In the genomic region with DNA sequence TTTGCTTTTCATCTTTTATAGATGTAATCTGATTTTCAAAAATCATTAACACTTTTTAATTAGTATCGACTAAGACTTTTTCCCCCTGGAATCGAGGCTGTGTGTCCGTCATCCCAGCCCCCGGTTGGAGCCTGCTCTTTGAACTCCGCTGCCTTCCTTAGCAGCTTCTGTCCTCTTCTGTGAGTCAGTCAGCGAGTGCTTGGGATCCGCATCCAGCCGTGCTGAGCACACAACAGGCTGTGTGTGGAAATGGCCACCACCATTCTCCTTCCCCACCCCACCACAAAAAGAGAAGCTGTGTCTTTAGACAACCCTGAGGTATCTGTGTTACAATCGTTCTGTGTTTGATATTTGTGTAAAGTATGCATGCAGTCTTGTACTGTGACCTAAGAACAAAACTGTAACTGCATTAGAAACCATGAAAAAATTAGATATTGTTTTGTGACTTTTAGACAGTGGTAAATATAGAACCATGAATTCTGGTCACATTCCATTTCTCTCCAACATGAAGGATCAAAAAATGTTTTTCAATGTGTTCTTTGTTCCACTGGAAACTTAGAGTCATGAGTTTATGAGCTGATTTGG, we compare ENCODE assay signal across 20 cellular contexts.
DNase-seq lines count a peak whose midpoint lies in the region; ATAC-seq, FAIRE-seq and TF ChIP-seq lines count a peak whose summit lies in the region.
"Had no signal": no experiment of that assay in that cellular context is flagged by ENCODE, and none has a peak within 500 bp of the region (broad histone marks: within the 10 kb centered on the region; RNA-seq: fewer than 3 reads in every experiment).

No MANE protein-coding gene starts in this region.

- intact Hi-C loops in MCF 10A (cut with micrococcal nuclease) (no loop called here), breast epithelium (cut with DNase I; ENCODE audit: low total_unique reads) (no loop called here), Panc1 (cut with micrococcal nuclease; ENCODE audit: unreplicated experiment) (no loop called here), endothelial cell of umbilical vein (cut with micrococcal nuclease) (no loop called here)

- H3K79me2 ChIP-seq in endothelial cell of umbilical vein (ENCODE audit: control insufficient read depth, insufficient read depth, low read length) = no peaks in the 10 kb centered on the region

- dilution Hi-C loops in endothelial cell of umbilical vein (cut with MboI; ENCODE audit: extremely low pct_ligation_motif_present, low sequenced_read_pairs) = no loop called here

- H3K27me3 ChIP-seq in breast epithelium = no peaks in the 10 kb centered on the region
- H3K27me3 ChIP-seq in Panc1 (ENCODE audit: control insufficient read depth, insufficient read depth, low read length) = no peaks in the 10 kb centered on the region
- H3K27me3 ChIP-seq in endothelial cell of umbilical vein (ENCODE audit: control insufficient read depth in 2 of 2, insufficient read depth in 2 of 2, low read length in 2 of 2) = no peaks in the 10 kb centered on the region
- H3K27me3 ChIP-seq: BLaER1 treated with 17β-estradiol and CSF1 and Interleukin-3, amounts not matched to agents 10 nM and 100 nM had no signal

- no peak overlapping the region for H3K4me2 ChIP-seq in endothelial cell of umbilical vein (ENCODE audit: insufficient read depth, low read length)
- H3K4me2 ChIP-seq: BLaER1 treated with 17β-estradiol and CSF1 and Interleukin-3, amounts not matched to agents 10 nM and 100 nM had no signal

- no peaks in the 10 kb centered on the region for H4K20me1 ChIP-seq in endothelial cell of umbilical vein (replicated peaks; ENCODE audit: control insufficient read depth, extremely low read depth, insufficient read depth, low read length)
- H4K20me1 ChIP-seq: BLaER1 treated with 17β-estradiol and CSF1 and Interleukin-3, amounts not matched to agents 10 nM and 100 nM had no signal

- H3K27me3 Mint-ChIP-seq in MCF 10A (ENCODE audit: insufficient read depth, unreplicated experiment) = no peaks in the 10 kb centered on the region
- H3K27me3 Mint-ChIP-seq: CD8-positive, alpha-beta memory T cell had no signal

- H3K36me3 ChIP-seq in breast epithelium (no peaks in the 10 kb centered on the region), Panc1 (ENCODE audit: control insufficient read depth, insufficient read depth, low read length) (no peaks in the 10 kb centered on the region; the same call in 1 of the 2 replicates), endothelial cell of umbilical vein (ENCODE audit: control insufficient read depth in 2 of 2, extremely low read depth in 1 of 2, insufficient read depth in 2 of 2, low read length in 2 of 2) (peaks cover 6 to 14% of the 10 kb centered on the region in 2 experiments)

- H3K4me3 ChIP-seq in breast epithelium = no peak overlapping the region
- no peak overlapping the region for H3K4me3 ChIP-seq in Panc1 (ENCODE audit: low read depth in 2 of 2, low read length in 2 of 2)
- H3K4me3 ChIP-seq in endothelial cell of umbilical vein (replicated peaks in 1 of 3; ENCODE audit: insufficient read depth in 1 of 3, low read depth in 1 of 3, low read length in 3 of 3) = no peak overlapping the region
- H3K4me3 ChIP-seq: BLaER1 treated with 17β-estradiol and CSF1 and Interleukin-3, amounts not matched to agents 10 nM and 100 nM; GM23248 had no signal

- no peak for TF ChIP-seq CTCF in MCF 10A (IDR thresholded peaks at IDR 0.05; ENCODE audit: unreplicated experiment)
- TF ChIP-seq CTCF in breast epithelium (IDR thresholded peaks at IDR 0.05) = no peak
- no peak for TF ChIP-seq CTCF in Panc1 (IDR thresholded peaks at IDR 0.05)
- TF ChIP-seq CTCF in endothelial cell of umbilical vein (IDR thresholded peaks at IDR 0.05; ENCODE audit: extremely low read depth in 1 of 2, insufficient read depth in 1 of 2, low read depth in 1 of 2, low read length in 2 of 2) = no peak

- TF ChIP-seq POLR2A in breast epithelium (IDR thresholded peaks at IDR 0.05) (no peak), endothelial cell of umbilical vein (IDR thresholded peaks at IDR 0.05; ENCODE audit: low read depth, low read length) (no peak)

- no peak overlapping the region for H2AFZ ChIP-seq in endothelial cell of umbilical vein (ENCODE audit: low read depth, low read length)
- H2AFZ ChIP-seq: GM23248 had no signal

- H3K27ac Mint-ChIP-seq in MCF 10A (ENCODE audit: low read depth, unreplicated experiment) = no peak overlapping the region

- DNase-seq in MCF 10A (ENCODE audit: unreplicated experiment) (no peak), breast epithelium (ENCODE audit: low spot score in 2 of 2) (no peak), Panc1 (ENCODE audit: low read depth, low spot score) (no peak), endothelial cell of umbilical vein (ENCODE audit: low read depth, low spot score) (no peak), NCI-H187 treated with DMSO at 0.1 percent for 48 hours (lab: John Stamatoyannopoulos, UW) (no peak)
- DNase-seq: CD8-positive, alpha-beta memory T cell; DMS 273 treated with DMSO at 0.1 percent for 48 hours; GDM1; GM23248; KG1; NCI-H1048; NCI-H1436 treated with DMSO at 0.1 percent for 48 hours; NCI-H2081; NCI-H510A; RPMI8226 had no signal

- H3K9ac ChIP-seq in endothelial cell of umbilical vein (replicated peaks; ENCODE audit: extremely low read depth, insufficient read depth, low read length) = no peak overlapping the region
- H3K9ac ChIP-seq: BLaER1 treated with 17β-estradiol and CSF1 and Interleukin-3, amounts not matched to agents 10 nM and 100 nM; GM23248 had no signal

- peaks cover 5% of the 10 kb centered on the region for H3K4me1 Mint-ChIP-seq in MCF 10A (ENCODE audit: insufficient read depth, unreplicated experiment)

- CTCF ChIA-PET in MCF 10A (lab: Yijun Ruan, JAX) = no interaction called here
- CTCF ChIA-PET in Panc1 (lab: Charles Lee) = no interaction called here
- CTCF ChIA-PET in endothelial cell of umbilical vein (lab: Charles Lee) = no interaction called here

- H3K9me1 ChIP-seq in endothelial cell of umbilical vein (replicated peaks; ENCODE audit: control insufficient read depth, extremely low read depth, insufficient read depth, low read length) = no peaks in the 10 kb centered on the region

- BruUV-seq in MCF 10A (replicated peaks; lab: Mats Ljungman, UMichigan) (TSS peak; percentile 40), Panc1 (replicated peaks; lab: Mats Ljungman, UMichigan) (TSS peak; percentile 66), endothelial cell of umbilical vein (replicated peaks; lab: Mats Ljungman, UMichigan) (TSS peak; percentile 64)

- H3K9me3 Mint-ChIP-seq in MCF 10A (ENCODE audit: unreplicated experiment) = no peaks in the 10 kb centered on the region
- H3K9me3 Mint-ChIP-seq: CD8-positive, alpha-beta memory T cell had no signal

- POLR2A ChIA-PET in MCF 10A (lab: Yijun Ruan, JAX) (interaction anchor here (1.2 kb wide), 1 partner anchor 9 kb away, joined by 3 read pairs; no protein-coding TSS in a partner anchor), Panc1 (lab: Charles Lee) (no interaction called here), endothelial cell of umbilical vein (lab: Charles Lee) (no interaction called here)

- H3K36me3 Mint-ChIP-seq in MCF 10A (ENCODE audit: insufficient read depth, unreplicated experiment) = peaks cover 43% of the 10 kb centered on the region

- in situ Hi-C loops in Panc1 (cut with HindIII; ENCODE audit: low pct_unique_long_range_greater_than_20kb, low sequenced_read_pairs) = no loop called here

- no peaks in the 10 kb centered on the region for H3K9me3 ChIP-seq in breast epithelium
- no peaks in the 10 kb centered on the region for H3K9me3 ChIP-seq in Panc1 (ENCODE audit: control insufficient read depth, insufficient read depth, low read depth, low read length)
- H3K9me3 ChIP-seq in endothelial cell of umbilical vein (replicated peaks; ENCODE audit: control insufficient read depth, insufficient read depth, low read length) = no peaks in the 10 kb centered on the region
- H3K9me3 ChIP-seq: BLaER1 treated with 17β-estradiol and CSF1 and Interleukin-3, amounts not matched to agents 10 nM and 100 nM had no signal

- H3K4me1 ChIP-seq in breast epithelium (peaks cover 0 to 2% of the 10 kb centered on the region in 2 donors), Panc1 (ENCODE audit: control insufficient read depth, insufficient read depth, low read length) (peaks cover 12% of the 10 kb centered on the region; the same call in 1 of the 2 replicates), endothelial cell of umbilical vein (ENCODE audit: control insufficient read depth, extremely low read depth, insufficient read depth, low read length) (no peaks in the 10 kb centered on the region)

- H3K27ac ChIP-seq in breast epithelium (no peak overlapping the region), Panc1 (ENCODE audit: low read length) (no peak overlapping the region), endothelial cell of umbilical vein (ENCODE audit: insufficient read depth, low read depth, low read length) (no peak overlapping the region)
- H3K27ac ChIP-seq: BLaER1 treated with 17β-estradiol and CSF1 and Interleukin-3, amounts not matched to agents 10 nM and 100 nM; GM23248 had no signal

- peak; percentile 48 for FAIRE-seq in endothelial cell of umbilical vein (lab: Jason Lieb, UNC)
- FAIRE-seq: A204.1, GM12891 had no signal

- H3K4me3 Mint-ChIP-seq in MCF 10A (ENCODE audit: unreplicated experiment) = no peak overlapping the region

- ATAC-seq in Panc1 (no peak), HG03571 (IDR thresholded peaks at IDR 0.05; ENCODE audit: unreplicated experiment) (no peak), GM19467 (IDR thresholded peaks at IDR 0.05; ENCODE audit: unreplicated experiment) (no peak)

TF ChIP-seq in endothelial cell of umbilical vein, 7 proteins besides CTCF, POLR2A, EP300 and RAD21:
- TF ChIP-seq FOS (IDR thresholded peaks at IDR 0.05; ENCODE audit: borderline replicate concordance, insufficient read depth, low read length) = no peak
- TF ChIP-seq, protein P1, sequence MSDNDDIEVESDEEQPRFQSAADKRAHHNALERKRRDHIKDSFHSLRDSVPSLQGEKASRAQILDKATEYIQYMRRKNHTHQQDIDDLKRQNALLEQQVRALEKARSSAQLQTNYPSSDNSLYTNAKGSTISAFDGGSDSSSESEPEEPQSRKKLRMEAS (IDR thresholded peaks at IDR 0.05; ENCODE audit: insufficient read depth, insufficient read length) = no peak
- TF ChIP-seq JUN (IDR thresholded peaks at IDR 0.05; ENCODE audit: borderline replicate concordance, insufficient read depth, insufficient read length, low read depth) = no peak
- no peak for TF ChIP-seq EZH2 (IDR thresholded peaks at IDR 0.05; ENCODE audit: borderline replicate concordance, low read depth, low read length, severe bottlenecking)
- TF ChIP-seq GATA2 (IDR thresholded peaks at IDR 0.05; ENCODE audit: insufficient read depth, insufficient read length, low read depth, low read length) = no peak
- TF ChIP-seq MYC (IDR thresholded peaks at IDR 0.05; ENCODE audit: low read depth, low read length) = no peak
- TF ChIP-seq POLR2AphosphoS5 (IDR thresholded peaks at IDR 0.05; ENCODE audit: insufficient read depth, low read depth, low read length) = no peak
TF ChIP-seq in endothelial cell of umbilical vein: peak in this region for 0.
